ENCODE assay signal across 17 cellular contexts in genomic region chr2:231348703-231349373, GRCh38. TPM values are rescaled to one million over a fixed set of nuclear protein-coding genes. Genes with fewer than 3 reads are reported as not detected.
DNase-seq lines count a peak whose midpoint lies in the region; ATAC-seq and TF ChIP-seq lines count a peak whose summit lies in the region.
"Had no signal": no experiment of that assay in that cellular context is flagged by ENCODE, and none has a peak within 500 bp of the region (broad histone marks: within the 10 kb centered on the region; RNA-seq: fewer than 3 reads in every experiment).

No MANE protein-coding gene starts in this region.

- H3K36me3 ChIP-seq in IMR-90 (ENCODE audit: control insufficient read depth, insufficient read depth, low read length) (peaks cover 8% of the 10 kb centered on the region), GM23248 (ENCODE audit: low read depth) (no peaks in the 10 kb centered on the region; the same call in 1 of the 2 replicates)
- H3K36me3 ChIP-seq: HAP-1, spleen had no signal

- H3K4me2 ChIP-seq in IMR-90 (ENCODE audit: low read depth, low read length) (no peak overlapping the region; the same call in 1 of the 2 replicates), GM23248 (ENCODE audit: unreplicated experiment) (no peak overlapping the region)
- H3K4me2 ChIP-seq: KMS-11 had no signal

- POLR2A ChIA-PET in IMR-90 (lab: Charles Lee; ENCODE audit: unreplicated experiment) = no interaction called here

- no peak overlapping the region; a peak in 1 of 4 replicates for H4K8ac ChIP-seq in IMR-90 (ENCODE audit: low read depth in 2 of 2, low read length in 2 of 2)

- no peaks in the 10 kb centered on the region for H3K79me2 ChIP-seq in GM23248 (ENCODE audit: insufficient read depth)

- CTCF ChIA-PET in IMR-90 (lab: Yijun Ruan, JAX) = interaction anchor here (0.7 kb wide), 1 partner anchor 45 kb away, joined by 3 read pairs; no protein-coding TSS in a partner anchor

- no peak overlapping the region for H2AFZ ChIP-seq in IMR-90 (replicated peaks; ENCODE audit: low read length, poor library complexity)
- no peak overlapping the region for H2AFZ ChIP-seq in GM23248

- peak overlapping the region; percentile 41; the same call in 1 of the 2 replicates for H3K27ac ChIP-seq in IMR-90 (ENCODE audit: insufficient read depth, low read length)
- no peak overlapping the region for H3K27ac ChIP-seq in GM23248
- H3K27ac ChIP-seq: C4-2B, KMS-11, spleen had no signal

- H3K14ac ChIP-seq in IMR-90 (replicated peaks; ENCODE audit: low read depth, low read length) = no peak overlapping the region

- H2BK20ac ChIP-seq in IMR-90 (ENCODE audit: low read depth, low read length) = no peak overlapping the region; the same call in 1 of the 2 replicates

- no peaks in the 10 kb centered on the region for H3K9me3 ChIP-seq in IMR-90 (ENCODE audit: control insufficient read depth, insufficient read depth, low read length)
- H3K9me3 ChIP-seq in GM23248 (ENCODE audit: low read depth) = no peaks in the 10 kb centered on the region
- H3K9me3 ChIP-seq: HAP-1, spleen had no signal

- TF ChIP-seq CTCF in IMR-90 (conservative IDR thresholded peaks at IDR 0.05; ENCODE audit: low read depth, low read length) = no peak

- H4K91ac ChIP-seq in IMR-90 (ENCODE audit: insufficient read depth, low read depth, low read length) = peak overlapping the region; percentile 3; the same call in 1 of the 2 replicates

- no peak overlapping the region for H2BK15ac ChIP-seq in IMR-90 (ENCODE audit: low read depth, low read length)

- DNase-seq in IMR-90 = peak; percentile 74
- DNase-seq in amygdala (lab: John Stamatoyannopoulos, UW) = peak in 30 of 56 donors; percentile 11 to 90 (median 39)
- DNase-seq in hippocampal formation (lab: John Stamatoyannopoulos, UW) = peak; percentile 57 to 85
- peak; percentile 8 for DNase-seq in sciatic nerve (ENCODE audit: low spot score)
- DNase-seq in GM23248 = no peak
- DNase-seq: activated naive CD4-positive, alpha-beta T cell; DMS79 treated with DMSO at 0.1 percent for 48 hours; effector CD4-positive, alpha-beta T cell; NCI-H1417; spleen; stimulated activated naive CD4-positive, alpha-beta T cell treated with Interleukin-2 at 50 U/mL for 16 hours had no signal

- TF ChIP-seq POLR2A in IMR-90 (IDR thresholded peaks at IDR 0.05; ENCODE audit: low read depth, low read length) = no peak

- H2BK120ac ChIP-seq in IMR-90 (ENCODE audit: low read depth, low read length) = no peak overlapping the region

- H3K9me1 ChIP-seq in IMR-90 (ENCODE audit: insufficient read depth, low read length) = peaks cover 16% of the 10 kb centered on the region

- no peak overlapping the region for H3K56ac ChIP-seq in IMR-90 (ENCODE audit: extremely low read depth, insufficient read depth, low read length)

- H2AK9ac ChIP-seq in IMR-90 (replicated peaks; ENCODE audit: low read depth, low read length, poor library complexity) = no peak overlapping the region

- H3K4ac ChIP-seq in IMR-90 (ENCODE audit: low read depth, low read length) = 0 out of 2 replicates have a peak overlapping the region, but pooled peaks have one; percentile 40

- H3K4me1 ChIP-seq in IMR-90 (ENCODE audit: control insufficient read depth, insufficient read depth, low read length) = peaks cover 11% of the 10 kb centered on the region
- no peaks in the 10 kb centered on the region for H3K4me1 ChIP-seq in GM23248 (ENCODE audit: insufficient read depth)

- 0 out of 2 replicates have a peak overlapping the region, but pooled peaks have one; percentile 8 for H3K23ac ChIP-seq in IMR-90 (ENCODE audit: low read depth, low read length)

- intact Hi-C loops in IMR-90 (cut with micrococcal nuclease) = no loop called here
- intact Hi-C loops in sciatic nerve (cut with DNase I) = no loop called here

- peak overlapping the region; percentile 81 for H2BK5ac ChIP-seq in IMR-90 (ENCODE audit: low read depth, low read length, poor library complexity, severe bottlenecking)

- dilution Hi-C loops in IMR-90 (cut with HindIII; ENCODE audit: low sequenced_read_pairs, unreplicated experiment) = no loop called here

- no peak overlapping the region for H3K4me3 ChIP-seq in IMR-90 (ENCODE audit: insufficient read depth, low read depth, low read length)
- H3K4me3 ChIP-seq in GM23248 = no peak overlapping the region
- H3K4me3 ChIP-seq: HAP-1, spleen had no signal

- peaks cover 0 to 4% of the 10 kb centered on the region in 2 experiments; a peak in 1 of 4 replicates for H3K79me1 ChIP-seq in IMR-90 (ENCODE audit: low read depth in 1 of 2, low read length in 2 of 2)

- in situ Hi-C loops in IMR-90 (cut with MboI; ENCODE audit: low sequenced_read_pairs) (no loop called here), GM23248 (cut with MboI) (no loop called here)

- H4K20me1 ChIP-seq in IMR-90 (ENCODE audit: insufficient read depth, low read length) (no peaks in the 10 kb centered on the region), GM23248 (ENCODE audit: insufficient read depth) (no peaks in the 10 kb centered on the region)

- H2AK5ac ChIP-seq in IMR-90 (ENCODE audit: low read depth, low read length) = no peak overlapping the region

- H3K18ac ChIP-seq in IMR-90 (ENCODE audit: low read depth, low read length) = peak overlapping the region; percentile 13; the same call in 1 of the 2 replicates

- H3K27me3 ChIP-seq in IMR-90 (ENCODE audit: control insufficient read depth, insufficient read depth, low read length) (no peaks in the 10 kb centered on the region), GM23248 (replicated peaks; ENCODE audit: insufficient read depth) (no peaks in the 10 kb centered on the region)
- H3K27me3 ChIP-seq: spleen had no signal

- no peak overlapping the region for H4K5ac ChIP-seq in IMR-90 (ENCODE audit: low read depth, low read length)

- TF ChIP-seq RAD21 in IMR-90 (IDR thresholded peaks at IDR 0.05; ENCODE audit: low read length) = no peak

- BruUV-seq in IMR-90 (replicated peaks; lab: Mats Ljungman, UMichigan) = no TSS peak

- WGBS in IMR-90 (ENCODE audit: extremely low coverage in 2 of 2, insufficient read length in 1 of 2), 2 experiments = no CpG with 5 or more reads among the region's 5 CpGs
- 85 to 89% methylated on average over 5 of the region's 5 CpGs for WGBS in GM23248 (ENCODE audit: low coverage in 1 of 2, low lambda C conversion rate in 2 of 2, missing lambda C conversion rate in 2 of 2), 2 experiments

- no peak overlapping the region for H3K9ac ChIP-seq in IMR-90 (ENCODE audit: low read depth, low read length)
- H3K9ac ChIP-seq in GM23248 = no peak overlapping the region
- H3K9ac ChIP-seq: KMS-11 had no signal

- H3F3A ChIP-seq in GM23248 (ENCODE audit: insufficient read depth) = no peaks in the 10 kb centered on the region

- H3K9me2 ChIP-seq in GM23248 (ENCODE audit: insufficient read depth) = no peaks in the 10 kb centered on the region

- peak; percentile 76 for ATAC-seq in IMR-90 (ENCODE audit: low read depth)
- ATAC-seq in sciatic nerve = peak; percentile 22
- no peak for ATAC-seq in GM19455 (IDR thresholded peaks at IDR 0.05; ENCODE audit: unreplicated experiment)
- ATAC-seq in HG02840 (IDR thresholded peaks at IDR 0.05; ENCODE audit: low FRiP score, unreplicated experiment) = no peak
- ATAC-seq in HG03565 (IDR thresholded peaks at IDR 0.05; ENCODE audit: unreplicated experiment) = no peak

TF ChIP-seq in IMR-90, 13 proteins besides CTCF, POLR2A, EP300 and RAD21:
- TF ChIP-seq RFX5 (IDR thresholded peaks at IDR 0.05; ENCODE audit: low read depth, low read length) (no peak), MAFK (IDR thresholded peaks at IDR 0.05; ENCODE audit: low read depth, low read length) (no peak), USF2 (IDR thresholded peaks at IDR 0.05; ENCODE audit: low read depth, low read length) (no peak), NFE2L2 (IDR thresholded peaks at IDR 0.05; ENCODE audit: low read depth, low read length) (no peak), RCOR1 (IDR thresholded peaks at IDR 0.05; ENCODE audit: insufficient replicate concordance, low read length) (no peak), MAZ (IDR thresholded peaks at IDR 0.05; ENCODE audit: borderline replicate concordance, low read depth, low read length) (no peak), MXI1 (IDR thresholded peaks at IDR 0.05; ENCODE audit: borderline replicate concordance, low read depth, low read length) (no peak), ELK1 (IDR thresholded peaks at IDR 0.05; ENCODE audit: borderline replicate concordance, low read depth, low read length) (no peak), FOS (IDR thresholded peaks at IDR 0.05; ENCODE audit: low read depth, low read length) (no peak), SMC3 (IDR thresholded peaks at IDR 0.05; ENCODE audit: low read depth, low read length) (no peak), CEBPB (IDR thresholded peaks at IDR 0.05; ENCODE audit: low read depth, low read length) (no peak), BHLHE40 (IDR thresholded peaks at IDR 0.05; ENCODE audit: low read depth, low read length) (no peak), CHD1 (IDR thresholded peaks at IDR 0.05; ENCODE audit: low read depth, low read length) (no peak)

RNA-seq across cellular contexts. Expression of gene B3GNT7, which starts 46.7 kb away (rescaled TPM):
- total RNA-seq in IMR-90 (2012; rRNA removed) = under 0.01 TPM in 2 replicates
- polyA plus RNA-seq in IMR-90 (2012; rRNA removed) = 0.03 and 0.07 TPM in 2 replicates
- polyA plus RNA-seq in IMR-90 (2012; cell fraction: cytosol; rRNA removed) = 0.04 and 0.51 TPM in 2 replicates
- 0.13 and 0.33 TPM in 2 replicates for polyA plus RNA-seq in IMR-90 (2012; cell fraction: nucleus; rRNA removed; ENCODE audit: low replicate concordance)
- 4.2 TPM for total RNA-seq in sciatic nerve
- under 0.01 TPM in 1 of 2 replicates, not detected in the other for total RNA-seq in GM23248 (2014; rRNA removed; shearing (Covaris generic))
- 0.08 TPM in 1 of 2 replicates, not detected in the other for polyA plus RNA-seq in GM23248 (2016; fragmentation: Nextera tagmentation; extraction: Ambion mirVana)

Comparison
In these comparisons a context has a peak if more than half of its experiments do, and no peak if none do; other contexts are left out.
1. ATAC-seq: peak in IMR-90 (single experiment) and sciatic nerve (single experiment); none in GM19455 (single experiment), HG02840 (single experiment) and HG03565 (single experiment).